Comparison of ENCODE assay signal across 12 cellular contexts in genomic region chr3:146747928-146748327, GRCh38.
DNase-seq lines count a peak whose midpoint lies in the region; ATAC-seq and TF ChIP-seq lines count a peak whose summit lies in the region.
"Had no signal": no experiment of that assay in that cellular context is flagged by ENCODE, and none has a peak within 500 bp of the region (broad histone marks: within the 10 kb centered on the region; RNA-seq: fewer than 3 reads in every experiment).

No MANE protein-coding gene starts in this region.

- H3K27ac Mint-ChIP-seq in type B pancreatic cell, result no peak overlapping the region
- H3K27ac Mint-ChIP-seq in activated T-helper 2 cell treated with anti-CD3 and anti-CD28 coated beads, Interferon-gamma antibody, Interleukin-2, Interleukin-4, amounts not matched to agents 10 μg/mL and 5 μg/mL and 100 μg/mL, durations not matched to agents 14 hours and 24 hours and 36 hours, result no peak overlapping the region
- no peak overlapping the region for H3K27ac Mint-ChIP-seq in activated T-helper 17 cell treated with anti-CD3 and anti-CD28 coated beads, Interleukin-2, amount 50 U/mL, for 72 hours

- no peaks in the 10 kb centered on the region for H3K36me3 Mint-ChIP-seq in type B pancreatic cell
- no peaks in the 10 kb centered on the region for H3K36me3 Mint-ChIP-seq in activated T-helper 2 cell treated with anti-CD3 and anti-CD28 coated beads, Interferon-gamma antibody, Interleukin-2, Interleukin-4, amounts not matched to agents 10 μg/mL and 5 μg/mL and 100 μg/mL, durations not matched to agents 14 hours and 24 hours and 36 hours (ENCODE audit: low read depth)
- H3K36me3 Mint-ChIP-seq in activated T-helper 17 cell treated with anti-CD3 and anti-CD28 coated beads, Interleukin-2, amount 50 U/mL, for 72 hours (ENCODE audit: low read depth), result no peaks in the 10 kb centered on the region

- ATAC-seq in Right ventricle myocardium inferior (no peak), Panc1 (peak; percentile 71; the same call in 1 of the 2 replicates)
- ATAC-seq in activated T-helper 17 cell treated with anti-CD3 and anti-CD28 coated beads, Interleukin-2, amount 50 U/mL, for 72 hours (replicated peaks), result no peak
- ATAC-seq: foreskin keratinocyte had no signal

- intact Hi-C loops in Right ventricle myocardium inferior (cut with DNase I) (no loop called here), Panc1 (cut with micrococcal nuclease; ENCODE audit: unreplicated experiment) (no loop called here)
- intact Hi-C loops in activated T-helper 2 cell treated with anti-CD3 and anti-CD28 coated beads, Interferon-gamma antibody, Interleukin-2, Interleukin-4, amounts not matched to agents 10 μg/mL and 5 μg/mL and 100 μg/mL, durations not matched to agents 14 hours and 24 hours and 36 hours (cut with micrococcal nuclease), result no loop called here

- H3K4me3 Mint-ChIP-seq in type B pancreatic cell, result no peak overlapping the region
- H3K4me3 Mint-ChIP-seq in activated T-helper 2 cell treated with anti-CD3 and anti-CD28 coated beads, Interferon-gamma antibody, Interleukin-2, Interleukin-4, amounts not matched to agents 10 μg/mL and 5 μg/mL and 100 μg/mL, durations not matched to agents 14 hours and 24 hours and 36 hours (ENCODE audit: low read depth), result no peak overlapping the region
- no peak overlapping the region for H3K4me3 Mint-ChIP-seq in activated T-helper 17 cell treated with anti-CD3 and anti-CD28 coated beads, Interleukin-2, amount 50 U/mL, for 72 hours

- POLR2A ChIA-PET in Panc1 (lab: Charles Lee), result no interaction called here

- TF ChIP-seq CTCF in cardiac muscle cell (IDR thresholded peaks at IDR 0.05; ENCODE audit: low read depth, low read length), result peak; percentile 26
- TF ChIP-seq CTCF in Panc1 (IDR thresholded peaks at IDR 0.05), result peak; percentile 33; the same call in 1 of the 2 replicates
- peak; percentile 61 for TF ChIP-seq CTCF in fibroblast of the aortic adventitia (IDR thresholded peaks at IDR 0.05; ENCODE audit: insufficient read depth, low read length)
- TF ChIP-seq CTCF in type B pancreatic cell (conservative IDR thresholded peaks at IDR 0.05), result peak; percentile 47

- H3K4me1 Mint-ChIP-seq in type B pancreatic cell (ENCODE audit: unreplicated experiment), result peaks cover 6% of the 10 kb centered on the region
- H3K4me1 Mint-ChIP-seq in activated T-helper 2 cell treated with anti-CD3 and anti-CD28 coated beads, Interferon-gamma antibody, Interleukin-2, Interleukin-4, amounts not matched to agents 10 μg/mL and 5 μg/mL and 100 μg/mL, durations not matched to agents 14 hours and 24 hours and 36 hours (ENCODE audit: low read depth), result no peaks in the 10 kb centered on the region
- no peaks in the 10 kb centered on the region for H3K4me1 Mint-ChIP-seq in activated T-helper 17 cell treated with anti-CD3 and anti-CD28 coated beads, Interleukin-2, amount 50 U/mL, for 72 hours

- H3K36me3 ChIP-seq in cardiac muscle cell, result no peaks in the 10 kb centered on the region
- no peaks in the 10 kb centered on the region for H3K36me3 ChIP-seq in Panc1 (ENCODE audit: control insufficient read depth, insufficient read depth, low read length)
- H3K36me3 ChIP-seq: stomach had no signal

- H3K27me3 ChIP-seq in cardiac muscle cell, result no peaks in the 10 kb centered on the region
- H3K27me3 ChIP-seq in Panc1 (ENCODE audit: control insufficient read depth, insufficient read depth, low read length), result no peaks in the 10 kb centered on the region
- H3K27me3 ChIP-seq: foreskin keratinocyte, stomach had no signal

- no peaks in the 10 kb centered on the region for H3K27me3 Mint-ChIP-seq in type B pancreatic cell
- H3K27me3 Mint-ChIP-seq in activated T-helper 2 cell treated with anti-CD3 and anti-CD28 coated beads, Interferon-gamma antibody, Interleukin-2, Interleukin-4, amounts not matched to agents 10 μg/mL and 5 μg/mL and 100 μg/mL, durations not matched to agents 14 hours and 24 hours and 36 hours (ENCODE audit: low read depth), result no peaks in the 10 kb centered on the region
- no peaks in the 10 kb centered on the region for H3K27me3 Mint-ChIP-seq in activated T-helper 17 cell treated with anti-CD3 and anti-CD28 coated beads, Interleukin-2, amount 50 U/mL, for 72 hours

- no peak overlapping the region for H3K4me3 ChIP-seq in cardiac muscle cell
- no peak overlapping the region for H3K4me3 ChIP-seq in Panc1 (ENCODE audit: low read depth in 2 of 2, low read length in 2 of 2)
- no peak overlapping the region for H3K4me3 ChIP-seq in fibroblast of the aortic adventitia (ENCODE audit: low read depth, low read length)
- H3K4me3 ChIP-seq: PC-9, stomach had no signal

- CTCF ChIA-PET in Panc1 (lab: Charles Lee), result no interaction called here

- H3K27ac ChIP-seq in cardiac muscle cell (no peak overlapping the region), Panc1 (ENCODE audit: low read length) (no peak overlapping the region)
- H3K27ac ChIP-seq: foreskin keratinocyte, PC-9, stomach had no signal

- H3K9me3 ChIP-seq in cardiac muscle cell (ENCODE audit: low read depth) (no peaks in the 10 kb centered on the region), Panc1 (ENCODE audit: control insufficient read depth, insufficient read depth, low read depth, low read length) (no peaks in the 10 kb centered on the region)
- H3K9me3 ChIP-seq: stomach had no signal

- H3K4me1 ChIP-seq in cardiac muscle cell (ENCODE audit: low read depth) (no peaks in the 10 kb centered on the region), Panc1 (ENCODE audit: control insufficient read depth, insufficient read depth, low read length) (no peaks in the 10 kb centered on the region)
- H3K4me1 ChIP-seq: foreskin keratinocyte, stomach had no signal

- no TSS peak for BruUV-seq in Panc1 (replicated peaks; lab: Mats Ljungman, UMichigan)

- in situ Hi-C loops in Panc1 (cut with HindIII; ENCODE audit: low pct_unique_long_range_greater_than_20kb, low sequenced_read_pairs), result no loop called here

- H3K9me3 Mint-ChIP-seq in type B pancreatic cell, result peaks cover 4% of the 10 kb centered on the region
- H3K9me3 Mint-ChIP-seq in activated T-helper 2 cell treated with anti-CD3 and anti-CD28 coated beads, Interferon-gamma antibody, Interleukin-2, Interleukin-4, amounts not matched to agents 10 μg/mL and 5 μg/mL and 100 μg/mL, durations not matched to agents 14 hours and 24 hours and 36 hours, result no peaks in the 10 kb centered on the region
- H3K9me3 Mint-ChIP-seq in activated T-helper 17 cell treated with anti-CD3 and anti-CD28 coated beads, Interleukin-2, amount 50 U/mL, for 72 hours, result peaks cover 14% of the 10 kb centered on the region

- DNase-seq in cardiac muscle cell (ENCODE audit: low read depth in 1 of 2, low spot score in 1 of 2) (peak; percentile 13 to 28), Right ventricle myocardium inferior (ENCODE audit: missing footprints) (no peak), Panc1 (ENCODE audit: low read depth, low spot score) (no peak), fibroblast of the aortic adventitia (ENCODE audit: low read depth) (peak; percentile 78), type B pancreatic cell (ENCODE audit: extremely low spot score, unreplicated experiment) (no peak), SHP77 treated with DMSO at 0.1 percent for 48 hours (lab: John Stamatoyannopoulos, UW) (no peak)
- DNase-seq in activated T-helper 2 cell treated with anti-CD3 and anti-CD28 coated beads, Interferon-gamma antibody, Interleukin-2, Interleukin-4, amounts not matched to agents 10 μg/mL and 5 μg/mL and 100 μg/mL, durations not matched to agents 14 hours and 24 hours and 36 hours (ENCODE audit: low spot score), result no peak
- DNase-seq: activated T-cell treated with anti-CD3 and anti-CD28 coated beads, Interleukin-2, amount 50 U/mL, for 1 hour; PC-9; stomach had no signal

Comparison
In these comparisons a context has a peak if more than half of its experiments do, and no peak if none do; other contexts are left out.
1. DNase-seq: peak in cardiac muscle cell (2 of 2) and fibroblast of the aortic adventitia (single experiment); none in Right ventricle myocardium inferior (single experiment), Panc1 (single experiment), type B pancreatic cell (single experiment), activated T-helper 2 cell treated with anti-CD3 and anti-CD28 coated beads, Interferon-gamma antibody, Interleukin-2, Interleukin-4, amounts not matched to agents 10 μg/mL and 5 μg/mL and 100 μg/mL, durations not matched to agents 14 hours and 24 hours and 36 hours (single experiment) and SHP77 treated with DMSO at 0.1 percent for 48 hours (single experiment).
2. Peak in every context shown above with its lines, with median percentiles within 50 percentile points of each other: CTCF ChIP-seq.